Comparison of ENCODE assay signal across 26 cellular contexts in genomic region chr5:151490617-151491016, GRCh38.
"Had no signal": no experiment of that assay in that cellular context is flagged by ENCODE, and none has a peak within 500 bp of the region (broad histone marks: within the 10 kb centered on the region; RNA-seq: fewer than 3 reads in every experiment).

No MANE protein-coding gene starts in this region.

- H3K27ac Mint-ChIP-seq: immature natural killer cell, mesothelial cell of epicardium, nephron, neural progenitor cell, type B pancreatic cell had no signal

- DNase-seq: cerebellar nuclear complex; cortex of kidney; dorsolateral prefrontal cortex; effector CD4-positive, alpha-beta T cell; hypothalamus; immature natural killer cell; left lung; mesenchymal stem cell; naive thymus-derived CD4-positive, alpha-beta T cell; nucleus accumbens; posterior cingulate gyrus; retina; right lobe of liver; stimulated activated CD4-positive, alpha-beta T cell treated with anti-CD3 and anti-CD28 coated beads, Interleukin-12 subunit alpha, Interleukin-12 subunit beta, amount 100 ng/mL, for 4 hours; stimulated activated CD4-positive, alpha-beta T cell treated with anti-CD3 and anti-CD28 coated beads, Interleukin-1b, Interleukin-23, amount 100 ng/mL, for 48 hours; stimulated activated CD4-positive, alpha-beta T cell treated with anti-CD3 and anti-CD28 coated beads, Interleukin-4, amount 100 ng/mL, for 1 hour; stimulated activated CD8-positive, alpha-beta memory T cell treated with anti-CD3 and anti-CD28 coated beads, Interleukin-4, amount 100 ng/mL, for 48 hours; stimulated activated naive CD8-positive, alpha-beta T cell treated with anti-CD3 and anti-CD28 coated beads, Interleukin-15, Interleukin-2, amounts not matched to agents 100 U/mL and 50 U/mL, for 24 hours; substantia nigra; testis; tibial artery had no signal

- ATAC-seq: left lung; naive thymus-derived CD4-positive, alpha-beta T cell; stimulated activated naive CD8-positive, alpha-beta T cell treated with anti-CD3 and anti-CD28 coated beads, Interleukin-15, Interleukin-2, amounts not matched to agents 100 U/mL and 50 U/mL, for 24 hours had no signal

- H3K9me3 Mint-ChIP-seq: immature natural killer cell; naive thymus-derived CD4-positive, alpha-beta T cell; neural progenitor cell; type B pancreatic cell had no signal

- H3K4me3 ChIP-seq: dorsolateral prefrontal cortex, left lung, neural progenitor cell, right lobe of liver, smooth muscle cell, testis, tibial artery had no signal

- H3K4me1 Mint-ChIP-seq: immature natural killer cell, mesothelial cell of epicardium, neural progenitor cell had no signal

- H3K4me3 Mint-ChIP-seq: immature natural killer cell; mesothelial cell of epicardium; naive thymus-derived CD4-positive, alpha-beta T cell; nephron; neural progenitor cell; type B pancreatic cell had no signal

- H3K27me3 Mint-ChIP-seq: naive thymus-derived CD4-positive, alpha-beta T cell; type B pancreatic cell had no signal
